ENCODE assay signal across 1 cellular context in genomic region chr1:151855997-151856396, GRCh38.
TF ChIP-seq lines count a peak whose summit lies in the region.

No MANE protein-coding gene starts in this region.

TF ChIP-seq in K562, 482 proteins besides CTCF, POLR2A, EP300 and RAD21:
- TF ChIP-seq ZNF316 (IDR thresholded peaks at IDR 0.05) (peak; percentile 95), MAFK (IDR thresholded peaks at IDR 0.05; ENCODE audit: low read length) (peak; percentile 76), MEIS2 (IDR thresholded peaks at IDR 0.05; ENCODE audit: partially characterized antibody) (peak; percentile 89), MAFF (IDR thresholded peaks at IDR 0.05; ENCODE audit: low read length) (peak; percentile 79), C11orf30 (IDR thresholded peaks at IDR 0.05; ENCODE audit: low read depth) (peak; percentile 89), NFE2 (IDR thresholded peaks at IDR 0.05; ENCODE audit: low read depth) (peak; percentile 29; the same call in 1 of the 2 replicates), ZNF324 (CRISPR knock-in tag; IDR thresholded peaks at IDR 0.05) (no peak), GTF3C2 (IDR thresholded peaks at IDR 0.05; ENCODE audit: borderline replicate concordance, extremely low read depth, insufficient read length) (no peak), PKNOX1 (IDR thresholded peaks at IDR 0.05) (peak; percentile 79), TAF7 (tag; IDR thresholded peaks at IDR 0.05) (no peak), MAFG (tag; conservative IDR thresholded peaks at IDR 0.05) (peak; percentile 94)
- TF ChIP-seq, protein P1, sequence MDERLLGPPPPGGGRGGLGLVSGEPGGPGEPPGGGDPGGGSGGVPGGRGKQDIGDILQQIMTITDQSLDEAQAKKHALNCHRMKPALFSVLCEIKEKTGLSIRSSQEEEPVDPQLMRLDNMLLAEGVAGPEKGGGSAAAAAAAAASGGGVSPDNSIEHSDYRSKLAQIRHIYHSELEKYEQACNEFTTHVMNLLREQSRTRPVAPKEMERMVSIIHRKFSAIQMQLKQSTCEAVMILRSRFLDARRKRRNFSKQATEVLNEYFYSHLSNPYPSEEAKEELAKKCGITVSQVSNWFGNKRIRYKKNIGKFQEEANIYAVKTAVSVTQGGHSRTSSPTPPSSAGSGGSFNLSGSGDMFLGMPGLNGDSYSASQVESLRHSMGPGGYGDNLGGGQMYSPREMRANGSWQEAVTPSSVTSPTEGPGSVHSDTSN (CRISPR knock-in tag; IDR thresholded peaks at IDR 0.05; ENCODE audit: low read depth): no peak
- TF ChIP-seq, protein P1 (tag; conservative IDR thresholded peaks at IDR 0.05; ENCODE audit: low read depth): peak; percentile 89
- TF ChIP-seq, protein P2, sequence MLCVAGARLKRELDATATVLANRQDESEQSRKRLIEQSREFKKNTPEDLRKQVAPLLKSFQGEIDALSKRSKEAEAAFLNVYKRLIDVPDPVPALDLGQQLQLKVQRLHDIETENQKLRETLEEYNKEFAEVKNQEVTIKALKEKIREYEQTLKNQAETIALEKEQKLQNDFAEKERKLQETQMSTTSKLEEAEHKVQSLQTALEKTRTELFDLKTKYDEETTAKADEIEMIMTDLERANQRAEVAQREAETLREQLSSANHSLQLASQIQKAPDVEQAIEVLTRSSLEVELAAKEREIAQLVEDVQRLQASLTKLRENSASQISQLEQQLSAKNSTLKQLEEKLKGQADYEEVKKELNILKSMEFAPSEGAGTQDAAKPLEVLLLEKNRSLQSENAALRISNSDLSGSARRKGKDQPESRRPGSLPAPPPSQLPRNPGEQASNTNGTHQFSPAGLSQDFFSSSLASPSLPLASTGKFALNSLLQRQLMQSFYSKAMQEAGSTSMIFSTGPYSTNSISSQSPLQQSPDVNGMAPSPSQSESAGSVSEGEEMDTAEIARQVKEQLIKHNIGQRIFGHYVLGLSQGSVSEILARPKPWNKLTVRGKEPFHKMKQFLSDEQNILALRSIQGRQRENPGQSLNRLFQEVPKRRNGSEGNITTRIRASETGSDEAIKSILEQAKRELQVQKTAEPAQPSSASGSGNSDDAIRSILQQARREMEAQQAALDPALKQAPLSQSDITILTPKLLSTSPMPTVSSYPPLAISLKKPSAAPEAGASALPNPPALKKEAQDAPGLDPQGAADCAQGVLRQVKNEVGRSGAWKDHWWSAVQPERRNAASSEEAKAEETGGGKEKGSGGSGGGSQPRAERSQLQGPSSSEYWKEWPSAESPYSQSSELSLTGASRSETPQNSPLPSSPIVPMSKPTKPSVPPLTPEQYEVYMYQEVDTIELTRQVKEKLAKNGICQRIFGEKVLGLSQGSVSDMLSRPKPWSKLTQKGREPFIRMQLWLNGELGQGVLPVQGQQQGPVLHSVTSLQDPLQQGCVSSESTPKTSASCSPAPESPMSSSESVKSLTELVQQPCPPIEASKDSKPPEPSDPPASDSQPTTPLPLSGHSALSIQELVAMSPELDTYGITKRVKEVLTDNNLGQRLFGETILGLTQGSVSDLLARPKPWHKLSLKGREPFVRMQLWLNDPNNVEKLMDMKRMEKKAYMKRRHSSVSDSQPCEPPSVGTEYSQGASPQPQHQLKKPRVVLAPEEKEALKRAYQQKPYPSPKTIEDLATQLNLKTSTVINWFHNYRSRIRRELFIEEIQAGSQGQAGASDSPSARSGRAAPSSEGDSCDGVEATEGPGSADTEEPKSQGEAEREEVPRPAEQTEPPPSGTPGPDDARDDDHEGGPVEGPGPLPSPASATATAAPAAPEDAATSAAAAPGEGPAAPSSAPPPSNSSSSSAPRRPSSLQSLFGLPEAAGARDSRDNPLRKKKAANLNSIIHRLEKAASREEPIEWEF (CRISPR knock-in tag; IDR thresholded peaks at IDR 0.05): peak; percentile 76; the same call in 1 of the 2 replicates
- TF ChIP-seq, protein P3, sequence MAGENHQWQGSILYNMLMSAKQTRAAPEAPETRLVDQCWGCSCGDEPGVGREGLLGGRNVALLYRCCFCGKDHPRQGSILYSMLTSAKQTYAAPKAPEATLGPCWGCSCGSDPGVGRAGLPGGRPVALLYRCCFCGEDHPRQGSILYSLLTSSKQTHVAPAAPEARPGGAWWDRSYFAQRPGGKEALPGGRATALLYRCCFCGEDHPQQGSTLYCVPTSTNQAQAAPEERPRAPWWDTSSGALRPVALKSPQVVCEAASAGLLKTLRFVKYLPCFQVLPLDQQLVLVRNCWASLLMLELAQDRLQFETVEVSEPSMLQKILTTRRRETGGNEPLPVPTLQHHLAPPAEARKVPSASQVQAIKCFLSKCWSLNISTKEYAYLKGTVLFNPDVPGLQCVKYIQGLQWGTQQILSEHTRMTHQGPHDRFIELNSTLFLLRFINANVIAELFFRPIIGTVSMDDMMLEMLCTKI (IDR thresholded peaks at IDR 0.05; ENCODE audit: partially characterized antibody): no peak
- TF ChIP-seq, protein P4, sequence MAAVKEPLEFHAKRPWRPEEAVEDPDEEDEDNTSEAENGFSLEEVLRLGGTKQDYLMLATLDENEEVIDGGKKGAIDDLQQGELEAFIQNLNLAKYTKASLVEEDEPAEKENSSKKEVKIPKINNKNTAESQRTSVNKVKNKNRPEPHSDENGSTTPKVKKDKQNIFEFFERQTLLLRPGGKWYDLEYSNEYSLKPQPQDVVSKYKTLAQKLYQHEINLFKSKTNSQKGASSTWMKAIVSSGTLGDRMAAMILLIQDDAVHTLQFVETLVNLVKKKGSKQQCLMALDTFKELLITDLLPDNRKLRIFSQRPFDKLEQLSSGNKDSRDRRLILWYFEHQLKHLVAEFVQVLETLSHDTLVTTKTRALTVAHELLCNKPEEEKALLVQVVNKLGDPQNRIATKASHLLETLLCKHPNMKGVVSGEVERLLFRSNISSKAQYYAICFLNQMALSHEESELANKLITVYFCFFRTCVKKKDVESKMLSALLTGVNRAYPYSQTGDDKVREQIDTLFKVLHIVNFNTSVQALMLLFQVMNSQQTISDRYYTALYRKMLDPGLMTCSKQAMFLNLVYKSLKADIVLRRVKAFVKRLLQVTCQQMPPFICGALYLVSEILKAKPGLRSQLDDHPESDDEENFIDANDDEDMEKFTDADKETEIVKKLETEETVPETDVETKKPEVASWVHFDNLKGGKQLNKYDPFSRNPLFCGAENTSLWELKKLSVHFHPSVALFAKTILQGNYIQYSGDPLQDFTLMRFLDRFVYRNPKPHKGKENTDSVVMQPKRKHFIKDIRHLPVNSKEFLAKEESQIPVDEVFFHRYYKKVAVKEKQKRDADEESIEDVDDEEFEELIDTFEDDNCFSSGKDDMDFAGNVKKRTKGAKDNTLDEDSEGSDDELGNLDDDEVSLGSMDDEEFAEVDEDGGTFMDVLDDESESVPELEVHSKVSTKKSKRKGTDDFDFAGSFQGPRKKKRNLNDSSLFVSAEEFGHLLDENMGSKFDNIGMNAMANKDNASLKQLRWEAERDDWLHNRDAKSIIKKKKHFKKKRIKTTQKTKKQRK (IDR thresholded peaks at IDR 0.05; ENCODE audit: borderline replicate concordance, low read depth, low read length): no peak
